8 cellular contexts compared by ENCODE assay signal in the genomic region with DNA sequence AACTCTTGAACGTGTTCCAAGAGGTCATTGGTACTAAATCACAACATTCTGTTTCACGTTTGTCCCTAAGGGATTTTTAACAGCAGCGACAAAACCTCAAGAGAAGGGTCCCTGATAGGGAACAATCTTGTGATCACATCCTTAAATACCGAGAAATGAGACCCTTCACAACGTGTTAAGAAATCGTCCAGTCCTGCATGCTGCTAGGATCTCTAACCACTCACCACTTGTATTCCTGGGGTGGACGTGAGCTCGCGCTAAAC.
DNase-seq lines count a peak whose midpoint lies in the region; ATAC-seq, FAIRE-seq and TF ChIP-seq lines count a peak whose summit lies in the region.

No MANE protein-coding gene starts in this region.

- peaks cover 14% of the 10 kb centered on the region; the same call in 2 of the 3 replicates for H3K4me1 ChIP-seq in A549
- H3K4me1 ChIP-seq in mucosa of rectum (ENCODE audit: control insufficient read depth in 2 of 2, insufficient read depth in 2 of 2, low read length in 2 of 2) = peaks cover 38 to 52% of the 10 kb centered on the region in 2 donors

- H3K36me3 Mint-ChIP-seq in IgD-negative memory B cell = peaks cover 1% of the 10 kb centered on the region

- TF ChIP-seq CTCF in A549 (IDR thresholded peaks at IDR 0.05) = no peak

- TF ChIP-seq RAD21 in A549 (conservative IDR thresholded peaks at IDR 0.05 in 1 of 2, IDR thresholded peaks at IDR 0.05 in 1 of 2) = no peak

- WGBS in A549 (ENCODE audit: missing lambda C conversion rate) = 77% methylated on average over 9 of the region's 9 CpGs

- peak overlapping the region; percentile 97 for H3K4me2 ChIP-seq in A549

- H3K9me3 Mint-ChIP-seq in IgD-negative memory B cell = peaks cover 0 to 1% (median 0%) of the 10 kb centered on the region in 3 donors

- no peak for FAIRE-seq in A549 (lab: Jason Lieb, UNC)

- TF ChIP-seq POLR2A in A549 (IDR thresholded peaks at IDR 0.05; ENCODE audit: low read length) = no peak

- peaks cover 11 to 27% (median 21%) of the 10 kb centered on the region in 3 donors for H3K4me1 Mint-ChIP-seq in IgD-negative memory B cell

- H3K9me3 ChIP-seq in A549 (no peaks in the 10 kb centered on the region), mucosa of rectum (ENCODE audit: control insufficient read depth in 2 of 2, low read length in 2 of 2) (no peaks in the 10 kb centered on the region)

- H3K27me3 Mint-ChIP-seq in IgD-negative memory B cell = no peaks in the 10 kb centered on the region

- ATAC-seq in A549 (no peak), HG03457 (IDR thresholded peaks at IDR 0.05; ENCODE audit: unreplicated experiment) (no peak), GM21737 (IDR thresholded peaks at IDR 0.05; ENCODE audit: unreplicated experiment) (no peak)

- H3K4me3 Mint-ChIP-seq in IgD-negative memory B cell = peak overlapping the region; percentile 91 to 100 (median 99)

- H3K27ac Mint-ChIP-seq in IgD-negative memory B cell = peak overlapping the region; percentile 98 to 100 (median 100)

- POLR2A ChIA-PET in A549 (lab: Yijun Ruan, JAX) = interaction anchor here (0.7 kb wide), 1 partner anchor 159 kb away, joined by 4 read pairs; no protein-coding TSS in a partner anchor

- peak overlapping the region; percentile 97 to 98 for H3K9ac ChIP-seq in mucosa of rectum (ENCODE audit: low read depth in 1 of 2, low read length in 2 of 2)

- CTCF ChIA-PET in A549 (lab: Yijun Ruan, JAX) = interaction anchor here (0.6 to 1.4 kb wide), 3 partner anchors 74 to 394 kb away, joined by 3 read pairs; no protein-coding TSS in a partner anchor

- peak overlapping the region; percentile 98 to 99 for H3K27ac ChIP-seq in A549
- H3K27ac ChIP-seq in caudate nucleus (ENCODE audit: low read depth, low read length) = peak overlapping the region; percentile 98
- peak overlapping the region; percentile 99 to 100 for H3K27ac ChIP-seq in mucosa of rectum (ENCODE audit: low read depth in 2 of 2, low read length in 2 of 2)

- no peaks in the 10 kb centered on the region for H3K27me3 ChIP-seq in mucosa of rectum (ENCODE audit: control insufficient read depth in 2 of 2, insufficient read depth in 2 of 2, low read length in 2 of 2)

- TF ChIP-seq EP300 in A549 (IDR thresholded peaks at IDR 0.05) = no peak

- DNase-seq in A549 (ENCODE audit: low read depth in 1 of 2, low spot score in 1 of 2) (no peak), caudate nucleus (lab: John Stamatoyannopoulos, UW) (no peak), NCI-H226 (no peak), NCI-H2081 treated with DMSO at 0.1 percent for 48 hours (lab: John Stamatoyannopoulos, UW) (no peak)

- H3K36me3 ChIP-seq in mucosa of rectum (ENCODE audit: control insufficient read depth in 2 of 2, insufficient read depth in 2 of 2, low read length in 2 of 2) = no peaks in the 10 kb centered on the region

- H3K4me3 ChIP-seq in A549 (peak overlapping the region; percentile 84), mucosa of rectum (ENCODE audit: low read length in 2 of 2) (peak overlapping the region; percentile 86 to 87)

TF ChIP-seq in A549, 52 proteins besides CTCF, POLR2A, EP300 and RAD21:
- TF ChIP-seq HOXB5 (CRISPR knock-in tag; IDR thresholded peaks at IDR 0.05) (0 out of 2 replicates have a peak, but pooled peaks have one; percentile 41), EHF (CRISPR knock-in tag; IDR thresholded peaks at IDR 0.05) (peak; percentile 15; the same call in 1 of the 2 replicates), HOXA7 (CRISPR knock-in tag; IDR thresholded peaks at IDR 0.05) (peak; percentile 79; the same call in 1 of the 2 replicates), CBX2 (IDR thresholded peaks at IDR 0.05; ENCODE audit: borderline replicate concordance, low read depth) (no peak), TP53 (CRISPR knock-in tag; IDR thresholded peaks at IDR 0.05) (peak; percentile 60)
